ENCODE assay signal across 21 cellular contexts in genomic region chr11:47500121-47500520, GRCh38. TPM values are rescaled to one million over a fixed set of nuclear protein-coding genes. Genes with fewer than 3 reads are reported as not detected.
DNase-seq lines count a peak whose midpoint lies in the region; ATAC-seq and TF ChIP-seq lines count a peak whose summit lies in the region.
"Had no signal": no experiment of that assay in that cellular context is flagged by ENCODE, and none has a peak within 500 bp of the region (broad histone marks: within the 10 kb centered on the region; RNA-seq: fewer than 3 reads in every experiment).

No MANE protein-coding gene starts in this region.

- H3K9ac ChIP-seq in KMS-11 (no peak overlapping the region), endodermal cell (ENCODE audit: extremely low read depth, low read length, poor library complexity, severe bottlenecking) (no peak overlapping the region)

- H4K20me1 ChIP-seq in KMS-11 (ENCODE audit: insufficient read depth): peaks cover 14% of the 10 kb centered on the region

- peaks cover 37% of the 10 kb centered on the region for H3K36me3 ChIP-seq in CD4-positive, CD25-positive, alpha-beta regulatory T cell (ENCODE audit: control insufficient read depth, insufficient read depth, low read length)
- H3K36me3 ChIP-seq in KMS-11 (ENCODE audit: insufficient read depth): no peaks in the 10 kb centered on the region
- H3K36me3 ChIP-seq in endodermal cell (ENCODE audit: control insufficient read depth, insufficient read depth, low read length): peaks cover 74% of the 10 kb centered on the region
- H3K36me3 ChIP-seq in psoas muscle (ENCODE audit: insufficient read depth in 1 of 2, low read depth in 1 of 2): peaks cover 5 to 21% of the 10 kb centered on the region in 2 donors
- peaks cover 0 to 11% (median 3%) of the 10 kb centered on the region in 4 donors for H3K36me3 ChIP-seq in stomach
- H3K36me3 ChIP-seq: gastroesophageal sphincter had no signal

- intact Hi-C loops in psoas muscle (cut with DNase I) (no loop called here), stomach (cut with DNase I; ENCODE audit: low total_unique reads) (no loop called here)

- no peaks in the 10 kb centered on the region for H3K27me3 ChIP-seq in CD4-positive, CD25-positive, alpha-beta regulatory T cell (ENCODE audit: control insufficient read depth, insufficient read depth, low read length)
- H3K27me3 ChIP-seq in KMS-11 (ENCODE audit: insufficient read depth, low read depth) (no peaks in the 10 kb centered on the region), endodermal cell (ENCODE audit: control insufficient read depth, insufficient read depth, low read length, poor library complexity, severe bottlenecking) (no peaks in the 10 kb centered on the region), psoas muscle (ENCODE audit: insufficient read depth in 3 of 3, low read length in 2 of 3) (no peaks in the 10 kb centered on the region), stomach (no peaks in the 10 kb centered on the region)
- H3K27me3 ChIP-seq: gastroesophageal sphincter had no signal

- peak overlapping the region; percentile 28 for H3K27ac ChIP-seq in CD4-positive, CD25-positive, alpha-beta regulatory T cell (ENCODE audit: insufficient read depth, low read length, poor library complexity, severe bottlenecking)
- H3K27ac ChIP-seq in KMS-11 (peak overlapping the region; percentile 53; the same call in 1 of the 2 replicates), endodermal cell (ENCODE audit: low read depth, low read length) (no peak overlapping the region), psoas muscle (peak overlapping the region; percentile 61), stomach (peak overlapping the region in 1 of 5 donors; percentile 47)
- H3K27ac ChIP-seq: WERI-Rb-1 had no signal

- H3K9me3 Mint-ChIP-seq in CD4-positive, CD25-positive, alpha-beta regulatory T cell: no peaks in the 10 kb centered on the region
- H3K9me3 Mint-ChIP-seq in endodermal cell: no peaks in the 10 kb centered on the region
- H3K9me3 Mint-ChIP-seq: activated CD8-positive, alpha-beta T cell treated with anti-CD3 and anti-CD28 coated beads for 36 hours; T-helper 1 cell treated with Interleukin-12 subunit alpha and Interleukin-12 subunit beta and Interleukin-4 antibody, amounts not matched to agents 30 μg/mL and 1 μg/mL, for 36 hours had no signal

- H3K79me2 ChIP-seq in KMS-11 (ENCODE audit: insufficient read depth, low read depth): peaks cover 93% of the 10 kb centered on the region

- peaks cover 3% of the 10 kb centered on the region for H3K4me1 ChIP-seq in CD4-positive, CD25-positive, alpha-beta regulatory T cell (ENCODE audit: control insufficient read depth, insufficient read depth, low read length, poor library complexity, severe bottlenecking)
- peaks cover 93% of the 10 kb centered on the region for H3K4me1 ChIP-seq in KMS-11 (ENCODE audit: low read depth, poor library complexity, severe bottlenecking)
- peaks cover 16% of the 10 kb centered on the region for H3K4me1 ChIP-seq in endodermal cell (ENCODE audit: control insufficient read depth, insufficient read depth, low read length)
- peaks cover 69% of the 10 kb centered on the region for H3K4me1 ChIP-seq in psoas muscle
- peaks cover 18 to 94% (median 58%) of the 10 kb centered on the region in 4 donors for H3K4me1 ChIP-seq in stomach

- TF ChIP-seq EP300 in stomach (IDR thresholded peaks at IDR 0.05): no peak

- no peak for TF ChIP-seq POLR2A in stomach (IDR thresholded peaks at IDR 0.05)

- peak overlapping the region; percentile 52; the same call in 1 of the 2 replicates for H3K4me2 ChIP-seq in KMS-11

- H3K4me1 Mint-ChIP-seq in CD4-positive, CD25-positive, alpha-beta regulatory T cell: peaks cover 20 to 56% (median 42%) of the 10 kb centered on the region in 4 donors
- peaks cover 46% of the 10 kb centered on the region for H3K4me1 Mint-ChIP-seq in endodermal cell

- peak overlapping the region in 2 of 3 donors; percentile 48 to 74 for H3K27ac Mint-ChIP-seq in CD4-positive, CD25-positive, alpha-beta regulatory T cell
- H3K27ac Mint-ChIP-seq in endodermal cell: peak overlapping the region; percentile 14
- H3K27ac Mint-ChIP-seq: T-helper 1 cell treated with Interleukin-12 subunit alpha and Interleukin-12 subunit beta and Interleukin-4 antibody, amounts not matched to agents 30 μg/mL and 1 μg/mL, for 36 hours had no signal

- H3K4me3 ChIP-seq in CD4-positive, CD25-positive, alpha-beta regulatory T cell (ENCODE audit: low read depth, low read length): no peak overlapping the region
- H3K4me3 ChIP-seq in KMS-11 (IDR thresholded peaks at IDR 0.05; ENCODE audit: insufficient read depth, low read depth, low read length): no peak overlapping the region
- H3K4me3 ChIP-seq in endodermal cell (ENCODE audit: low read length): no peak overlapping the region
- no peak overlapping the region for H3K4me3 ChIP-seq in psoas muscle
- no peak overlapping the region for H3K4me3 ChIP-seq in stomach
- H3K4me3 ChIP-seq: gastroesophageal sphincter had no signal

- H3K27me3 Mint-ChIP-seq in CD4-positive, CD25-positive, alpha-beta regulatory T cell: no peaks in the 10 kb centered on the region
- no peaks in the 10 kb centered on the region for H3K27me3 Mint-ChIP-seq in endodermal cell (ENCODE audit: insufficient read depth)
- H3K27me3 Mint-ChIP-seq: activated CD8-positive, alpha-beta T cell treated with anti-CD3 and anti-CD28 coated beads for 36 hours had no signal

- TF ChIP-seq CTCF in KMS-11 (conservative IDR thresholded peaks at IDR 0.05; ENCODE audit: low read depth, low read length): no peak
- TF ChIP-seq CTCF in endodermal cell (conservative IDR thresholded peaks at IDR 0.05): no peak
- TF ChIP-seq CTCF in psoas muscle (IDR thresholded peaks at IDR 0.05): no peak
- TF ChIP-seq CTCF in stomach (IDR thresholded peaks at IDR 0.05): no peak

- peaks cover 19% of the 10 kb centered on the region for H3K36me3 Mint-ChIP-seq in CD4-positive, CD25-positive, alpha-beta regulatory T cell
- H3K36me3 Mint-ChIP-seq in endodermal cell (ENCODE audit: low read depth): peaks cover 11% of the 10 kb centered on the region

- DNase-seq in CD4-positive, CD25-positive, alpha-beta regulatory T cell: no peak
- DNase-seq in endodermal cell (no peak), psoas muscle (no peak), SIG-M5 (lab: John Stamatoyannopoulos, UW) (no peak), stomach (no peak)
- DNase-seq in central memory CD4-positive, alpha-beta T cell: no peak
- DNase-seq: activated CD8-positive, alpha-beta T cell treated with anti-CD3 and anti-CD28 coated beads for 36 hours; activated T-cell treated with anti-CD3 and anti-CD28 coated beads, Interleukin-2, amount 50 U/mL, for 48 hours; midbrain; NCI-H526; right cardiac atrium; stimulated activated naive CD8-positive, alpha-beta T cell treated with anti-CD3 and anti-CD28 coated beads, Interleukin-15, Interleukin-2, amounts not matched to agents 100 U/mL and 50 U/mL, for 24 hours; trophoblast cell; WERI-Rb-1 had no signal

- no peak overlapping the region for H2AFZ ChIP-seq in KMS-11 (ENCODE audit: low read depth)

- H3K9me3 ChIP-seq in CD4-positive, CD25-positive, alpha-beta regulatory T cell (ENCODE audit: control insufficient read depth in 2 of 2, low read length in 2 of 2): no peaks in the 10 kb centered on the region
- H3K9me3 ChIP-seq in endodermal cell (ENCODE audit: control insufficient read depth, low read length): no peaks in the 10 kb centered on the region
- H3K9me3 ChIP-seq in psoas muscle: no peaks in the 10 kb centered on the region
- no peaks in the 10 kb centered on the region for H3K9me3 ChIP-seq in stomach
- H3K9me3 ChIP-seq: gastroesophageal sphincter had no signal

- ATAC-seq in CD4-positive, CD25-positive, alpha-beta regulatory T cell (ENCODE audit: low read depth in 2 of 2): no peak
- ATAC-seq in psoas muscle (no peak), HG03432 (IDR thresholded peaks at IDR 0.05; ENCODE audit: unreplicated experiment) (no peak)
- ATAC-seq: activated CD8-positive, alpha-beta T cell treated with anti-CD3 and anti-CD28 coated beads for 36 hours; gastroesophageal sphincter; stimulated activated naive CD8-positive, alpha-beta T cell treated with anti-CD3 and anti-CD28 coated beads, Interleukin-15, Interleukin-2, amounts not matched to agents 100 U/mL and 50 U/mL, for 24 hours had no signal

- no peak overlapping the region for H3K4me3 Mint-ChIP-seq in CD4-positive, CD25-positive, alpha-beta regulatory T cell
- no peak overlapping the region for H3K4me3 Mint-ChIP-seq in endodermal cell
- H3K4me3 Mint-ChIP-seq: activated CD8-positive, alpha-beta T cell treated with anti-CD3 and anti-CD28 coated beads for 36 hours; T-helper 1 cell treated with Interleukin-12 subunit alpha and Interleukin-12 subunit beta and Interleukin-4 antibody, amounts not matched to agents 30 μg/mL and 1 μg/mL, for 36 hours had no signal

RNA-seq across cellular contexts. Expression of gene RAPSN, which starts 51.2 kb away (rescaled TPM):
- total RNA-seq in CD4-positive, CD25-positive, alpha-beta regulatory T cell: 1.7 TPM
- polyA plus RNA-seq in CD4-positive, CD25-positive, alpha-beta regulatory T cell: not detected
- total RNA-seq in endodermal cell (under 1 TPM; 0.40 to 0.64 TPM), psoas muscle (10 to 100 TPM; 47.5 to 90.6 (median 59.5) TPM), stomach (1 to 10 TPM in 2 of 5 donors, not detected in 3; 1.1 to 1.2 TPM)
- polyA plus RNA-seq in endodermal cell (2013, experiment 1 of 2): not detected
- polyA plus RNA-seq in endodermal cell (2013, experiment 2 of 2): 0.33 TPM
- polyA plus RNA-seq in psoas muscle (10 to 100 TPM; 37.6 to 79.3 (median 50.0) TPM), stomach (under 1 TPM in 1 of 3 donors, not detected in 2; 0.20 TPM)
- total RNA-seq: epithelial cell of proximal tubule, H4, OCI-LY7 had no signal

RNA-seq across cellular contexts. Expression of gene CELF1, which starts 52.8 kb away (rescaled TPM):
- total RNA-seq in CD4-positive, CD25-positive, alpha-beta regulatory T cell: 124 TPM
- 10 to 100 TPM; 30.8 to 61.2 (median 47.9) TPM for polyA plus RNA-seq in CD4-positive, CD25-positive, alpha-beta regulatory T cell
- 100 to 1,000 TPM; 202 to 205 TPM for total RNA-seq in endodermal cell
- polyA plus RNA-seq in endodermal cell (2013, experiment 1 of 2): 89.3 TPM
- polyA plus RNA-seq in endodermal cell (2013, experiment 2 of 2): 85.0 TPM
- total RNA-seq in psoas muscle: 100 to 1,000 TPM in 3 of 4 donors, 10 to 100 TPM in 1; 79.0 to 193 (median 140) TPM
- 100 to 1,000 TPM in 1 of 3 donors, 10 to 100 TPM in 2; 40.1 to 112 (median 92.5) TPM for polyA plus RNA-seq in psoas muscle
- 100 to 1,000 TPM in 2 of 5 donors, 10 to 100 TPM in 3; 39.7 to 206 (median 95.2) TPM for total RNA-seq in stomach
- polyA plus RNA-seq in stomach: 10 to 100 TPM; 12.7 to 18.5 (median 17.7) TPM

Comparison
In these comparisons a context has a peak if more than half of its experiments do, and no peak if none do; other contexts are left out.
1. RNA of gene RAPSN, which starts 51.2 kb away (total RNA-seq): 47.5 to 90.6 TPM in psoas muscle; 1.7 TPM in CD4-positive, CD25-positive, alpha-beta regulatory T cell (single experiment), 0.40 to 0.64 TPM in endodermal cell and 1.1 to 1.2 TPM in stomach; every median in the first group is over 10 times any median in the second.